2 cellular contexts compared by ENCODE assay signal in the genomic region with DNA sequence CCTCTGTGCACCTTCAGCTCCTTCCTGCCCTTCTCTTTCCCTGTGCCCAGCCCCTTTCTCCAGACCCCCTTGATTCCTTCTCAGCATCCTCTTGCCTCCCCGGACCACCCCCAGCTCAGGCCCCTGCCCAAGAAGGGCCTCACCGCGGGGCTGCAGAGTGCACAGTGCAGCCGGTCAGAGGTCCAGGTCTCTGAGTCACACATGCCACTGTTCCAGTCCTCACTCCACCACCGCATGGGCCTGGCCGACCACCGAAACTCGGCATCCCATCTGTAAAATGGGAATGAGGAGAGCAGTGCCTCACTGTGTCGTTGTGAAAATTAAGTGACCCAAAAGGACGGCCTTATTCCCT.
TF ChIP-seq lines count a peak whose summit lies in the region.

No MANE protein-coding gene starts in this region.

TF ChIP-seq in A549, 52 proteins besides CTCF, POLR2A, EP300 and RAD21 (continued from another document):
- TF ChIP-seq, protein P1, sequence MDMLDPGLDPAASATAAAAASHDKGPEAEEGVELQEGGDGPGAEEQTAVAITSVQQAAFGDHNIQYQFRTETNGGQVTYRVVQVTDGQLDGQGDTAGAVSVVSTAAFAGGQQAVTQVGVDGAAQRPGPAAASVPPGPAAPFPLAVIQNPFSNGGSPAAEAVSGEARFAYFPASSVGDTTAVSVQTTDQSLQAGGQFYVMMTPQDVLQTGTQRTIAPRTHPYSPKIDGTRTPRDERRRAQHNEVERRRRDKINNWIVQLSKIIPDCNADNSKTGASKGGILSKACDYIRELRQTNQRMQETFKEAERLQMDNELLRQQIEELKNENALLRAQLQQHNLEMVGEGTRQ (IDR thresholded peaks at IDR 0.05), result no peak
- TF ChIP-seq SREBF2 (IDR thresholded peaks at IDR 0.05) (no peak), JUNB (IDR thresholded peaks at IDR 0.05) (no peak), MAZ (IDR thresholded peaks at IDR 0.05; ENCODE audit: borderline replicate concordance, low read depth, low read length) (no peak), HOXA7 (CRISPR knock-in tag; IDR thresholded peaks at IDR 0.05) (no peak)
- TF ChIP-seq, protein P2, sequence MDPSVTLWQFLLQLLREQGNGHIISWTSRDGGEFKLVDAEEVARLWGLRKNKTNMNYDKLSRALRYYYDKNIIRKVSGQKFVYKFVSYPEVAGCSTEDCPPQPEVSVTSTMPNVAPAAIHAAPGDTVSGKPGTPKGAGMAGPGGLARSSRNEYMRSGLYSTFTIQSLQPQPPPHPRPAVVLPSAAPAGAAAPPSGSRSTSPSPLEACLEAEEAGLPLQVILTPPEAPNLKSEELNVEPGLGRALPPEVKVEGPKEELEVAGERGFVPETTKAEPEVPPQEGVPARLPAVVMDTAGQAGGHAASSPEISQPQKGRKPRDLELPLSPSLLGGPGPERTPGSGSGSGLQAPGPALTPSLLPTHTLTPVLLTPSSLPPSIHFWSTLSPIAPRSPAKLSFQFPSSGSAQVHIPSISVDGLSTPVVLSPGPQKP (IDR thresholded peaks at IDR 0.05; ENCODE audit: low read depth, low read length), result no peak

TF ChIP-seq in SK-N-SH, 30 proteins besides CTCF, POLR2A, EP300 and RAD21 (continued from another document):
- TF ChIP-seq, protein P3, sequence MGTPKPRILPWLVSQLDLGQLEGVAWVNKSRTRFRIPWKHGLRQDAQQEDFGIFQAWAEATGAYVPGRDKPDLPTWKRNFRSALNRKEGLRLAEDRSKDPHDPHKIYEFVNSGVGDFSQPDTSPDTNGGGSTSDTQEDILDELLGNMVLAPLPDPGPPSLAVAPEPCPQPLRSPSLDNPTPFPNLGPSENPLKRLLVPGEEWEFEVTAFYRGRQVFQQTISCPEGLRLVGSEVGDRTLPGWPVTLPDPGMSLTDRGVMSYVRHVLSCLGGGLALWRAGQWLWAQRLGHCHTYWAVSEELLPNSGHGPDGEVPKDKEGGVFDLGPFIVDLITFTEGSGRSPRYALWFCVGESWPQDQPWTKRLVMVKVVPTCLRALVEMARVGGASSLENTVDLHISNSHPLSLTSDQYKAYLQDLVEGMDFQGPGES (IDR thresholded peaks at IDR 0.05; ENCODE audit: low read depth, low read length), result no peak
- TF ChIP-seq, protein P4, sequence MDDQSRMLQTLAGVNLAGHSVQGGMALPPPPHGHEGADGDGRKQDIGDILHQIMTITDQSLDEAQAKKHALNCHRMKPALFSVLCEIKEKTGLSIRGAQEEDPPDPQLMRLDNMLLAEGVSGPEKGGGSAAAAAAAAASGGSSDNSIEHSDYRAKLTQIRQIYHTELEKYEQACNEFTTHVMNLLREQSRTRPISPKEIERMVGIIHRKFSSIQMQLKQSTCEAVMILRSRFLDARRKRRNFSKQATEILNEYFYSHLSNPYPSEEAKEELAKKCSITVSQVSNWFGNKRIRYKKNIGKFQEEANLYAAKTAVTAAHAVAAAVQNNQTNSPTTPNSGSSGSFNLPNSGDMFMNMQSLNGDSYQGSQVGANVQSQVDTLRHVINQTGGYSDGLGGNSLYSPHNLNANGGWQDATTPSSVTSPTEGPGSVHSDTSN (IDR thresholded peaks at IDR 0.05), result no peak
